ENCODE assay signal across 13 cellular contexts in genomic region chr15:101348643-101349496, GRCh38. TPM values are rescaled to one million over a fixed set of nuclear protein-coding genes. Genes with fewer than 3 reads are reported as not detected.
DNase-seq lines count a peak whose midpoint lies in the region; ATAC-seq and TF ChIP-seq lines count a peak whose summit lies in the region.
"Had no signal": no experiment of that assay in that cellular context is flagged by ENCODE, and none has a peak within 500 bp of the region (broad histone marks: within the 10 kb centered on the region; RNA-seq: fewer than 3 reads in every experiment).

No MANE protein-coding gene starts in this region.

- H3K4me3 Mint-ChIP-seq in endodermal cell (no peak overlapping the region), type B pancreatic cell (no peak overlapping the region)
- no peak overlapping the region for H3K4me3 Mint-ChIP-seq in activated T-cell treated with anti-CD3 and anti-CD28 coated beads, Interleukin-2, amount 50 U/mL, for 24 hours
- H3K4me3 Mint-ChIP-seq in stimulated activated memory B cell treated with anti-CD40 and anti-IgM and Interleukin-4, amounts not matched to agents 10 μg/mL and 1 μg/mL and 100 μg/mL, for 72 hours: no peak overlapping the region
- H3K4me3 Mint-ChIP-seq: dendritic cell treated with granulocyte-macrophage colony-stimulating factor and Interleukin-4, amounts not matched to agents 40 ng/mL and 50 ng/mL, for 4 days; H9; naive thymus-derived CD4-positive, alpha-beta T cell had no signal

- H3K27me3 Mint-ChIP-seq in endodermal cell (ENCODE audit: insufficient read depth): peaks cover 2% of the 10 kb centered on the region
- H3K27me3 Mint-ChIP-seq in type B pancreatic cell: peaks cover 14% of the 10 kb centered on the region
- peaks cover 50% of the 10 kb centered on the region for H3K27me3 Mint-ChIP-seq in activated T-cell treated with anti-CD3 and anti-CD28 coated beads, Interleukin-2, amount 50 U/mL, for 24 hours
- H3K27me3 Mint-ChIP-seq in stimulated activated memory B cell treated with anti-CD40 and anti-IgM and Interleukin-4, amounts not matched to agents 10 μg/mL and 1 μg/mL and 100 μg/mL, for 72 hours: peaks cover 55% of the 10 kb centered on the region

- H3K4me1 Mint-ChIP-seq in endodermal cell (peaks cover 9% of the 10 kb centered on the region), type B pancreatic cell (ENCODE audit: unreplicated experiment) (peaks cover 10% of the 10 kb centered on the region)
- no peaks in the 10 kb centered on the region for H3K4me1 Mint-ChIP-seq in activated T-cell treated with anti-CD3 and anti-CD28 coated beads, Interleukin-2, amount 50 U/mL, for 24 hours (ENCODE audit: low read depth)
- no peaks in the 10 kb centered on the region for H3K4me1 Mint-ChIP-seq in stimulated activated memory B cell treated with anti-CD40 and anti-IgM and Interleukin-4, amounts not matched to agents 10 μg/mL and 1 μg/mL and 100 μg/mL, for 72 hours
- H3K4me1 Mint-ChIP-seq: naive thymus-derived CD4-positive, alpha-beta T cell had no signal

- peaks cover 4% of the 10 kb centered on the region for H3K9me3 Mint-ChIP-seq in endodermal cell
- H3K9me3 Mint-ChIP-seq in type B pancreatic cell: no peaks in the 10 kb centered on the region
- H3K9me3 Mint-ChIP-seq in activated T-cell treated with anti-CD3 and anti-CD28 coated beads, Interleukin-2, amount 50 U/mL, for 24 hours: no peaks in the 10 kb centered on the region
- H3K9me3 Mint-ChIP-seq in stimulated activated memory B cell treated with anti-CD40 and anti-IgM and Interleukin-4, amounts not matched to agents 10 μg/mL and 1 μg/mL and 100 μg/mL, for 72 hours: no peaks in the 10 kb centered on the region
- H3K9me3 Mint-ChIP-seq: dendritic cell treated with granulocyte-macrophage colony-stimulating factor and Interleukin-4, amounts not matched to agents 40 ng/mL and 50 ng/mL, for 4 days; naive thymus-derived CD4-positive, alpha-beta T cell had no signal

- intact Hi-C loops in lower lobe of right lung (cut with DNase I): no loop called here

- DNase-seq in M059J (ENCODE audit: low read depth): peak; percentile 39
- DNase-seq in endodermal cell: peak; percentile 71
- peak; percentile 62 for DNase-seq in lower lobe of right lung
- peak; percentile 48 for DNase-seq in type B pancreatic cell (ENCODE audit: extremely low spot score, unreplicated experiment)
- no peak for DNase-seq in activated T-cell treated with anti-CD3 and anti-CD28 coated beads, Interleukin-2, amount 50 U/mL, for 24 hours
- DNase-seq in GM13976 (ENCODE audit: low spot score): no peak
- DNase-seq: activated CD4-positive, CD25-positive, alpha-beta regulatory T cell treated with anti-CD3 and anti-CD28 coated beads, Interleukin-2, amount 50 U/mL, for 72 hours; H9; naive thymus-derived CD4-positive, alpha-beta T cell; NCI-H1105; NCI-H2227 treated with DMSO at 0.1 percent for 48 hours had no signal

- no peak for TF ChIP-seq CTCF in endodermal cell (conservative IDR thresholded peaks at IDR 0.05)
- no peak for TF ChIP-seq CTCF in lower lobe of right lung (IDR thresholded peaks at IDR 0.05)
- TF ChIP-seq CTCF in type B pancreatic cell (conservative IDR thresholded peaks at IDR 0.05): no peak
- no peak for TF ChIP-seq CTCF in GM13976 (IDR thresholded peaks at IDR 0.05; ENCODE audit: borderline replicate concordance, control extremely low read depth, extremely low read depth, insufficient read depth, missing control alignments)

- H3K9me3 ChIP-seq in endodermal cell (ENCODE audit: control insufficient read depth, low read length) (no peaks in the 10 kb centered on the region), lower lobe of right lung (no peaks in the 10 kb centered on the region)

- H3K4me1 ChIP-seq in endodermal cell (ENCODE audit: control insufficient read depth, insufficient read depth, low read length) (no peaks in the 10 kb centered on the region), lower lobe of right lung (peaks cover 8% of the 10 kb centered on the region)

- no peak overlapping the region for H3K27ac Mint-ChIP-seq in endodermal cell
- H3K27ac Mint-ChIP-seq in type B pancreatic cell: no peak overlapping the region
- no peak overlapping the region for H3K27ac Mint-ChIP-seq in activated T-cell treated with anti-CD3 and anti-CD28 coated beads, Interleukin-2, amount 50 U/mL, for 24 hours
- H3K27ac Mint-ChIP-seq in stimulated activated memory B cell treated with anti-CD40 and anti-IgM and Interleukin-4, amounts not matched to agents 10 μg/mL and 1 μg/mL and 100 μg/mL, for 72 hours: no peak overlapping the region
- H3K27ac Mint-ChIP-seq: dendritic cell treated with granulocyte-macrophage colony-stimulating factor and Interleukin-4, amounts not matched to agents 40 ng/mL and 50 ng/mL, for 4 days; H9; naive thymus-derived CD4-positive, alpha-beta T cell had no signal

- no peak overlapping the region for H3K4me3 ChIP-seq in endodermal cell (ENCODE audit: low read length)
- no peak overlapping the region for H3K4me3 ChIP-seq in lower lobe of right lung

- H3K27me3 ChIP-seq in endodermal cell (ENCODE audit: control insufficient read depth, insufficient read depth, low read length, poor library complexity, severe bottlenecking) (no peaks in the 10 kb centered on the region), lower lobe of right lung (ENCODE audit: low read depth) (no peaks in the 10 kb centered on the region)

- ATAC-seq in lower lobe of right lung: peak; percentile 85 to 88
- ATAC-seq in stimulated activated memory B cell treated with anti-CD40 and anti-IgM and Interleukin-4, amounts not matched to agents 10 μg/mL and 1 μg/mL and 100 μg/mL, for 72 hours: no peak
- ATAC-seq: naive thymus-derived CD4-positive, alpha-beta T cell had no signal

- in situ Hi-C loops in GM13976 (cut with MboI; ENCODE audit: low sequenced_read_pairs, unreplicated experiment): no loop called here

- H3K27ac ChIP-seq in endodermal cell (ENCODE audit: low read depth, low read length) (no peak overlapping the region), lower lobe of right lung (no peak overlapping the region)

- WGBS in endodermal cell (ENCODE audit: insufficient coverage in 1 of 2, insufficient read length in 1 of 2), 2 experiments: 87 to 88% methylated on average over 16 of the region's 16 CpGs

- no peak overlapping the region for H3K9ac ChIP-seq in endodermal cell (ENCODE audit: extremely low read depth, low read length, poor library complexity, severe bottlenecking)

- no peaks in the 10 kb centered on the region for H3K36me3 ChIP-seq in endodermal cell (ENCODE audit: control insufficient read depth, insufficient read depth, low read length)
- H3K36me3 ChIP-seq in lower lobe of right lung: no peaks in the 10 kb centered on the region

- H3K36me3 Mint-ChIP-seq in endodermal cell (ENCODE audit: low read depth): peaks cover 1% of the 10 kb centered on the region
- H3K36me3 Mint-ChIP-seq in type B pancreatic cell: no peaks in the 10 kb centered on the region
- H3K36me3 Mint-ChIP-seq in activated T-cell treated with anti-CD3 and anti-CD28 coated beads, Interleukin-2, amount 50 U/mL, for 24 hours (ENCODE audit: low read depth): no peaks in the 10 kb centered on the region
- no peaks in the 10 kb centered on the region for H3K36me3 Mint-ChIP-seq in stimulated activated memory B cell treated with anti-CD40 and anti-IgM and Interleukin-4, amounts not matched to agents 10 μg/mL and 1 μg/mL and 100 μg/mL, for 72 hours
- H3K36me3 Mint-ChIP-seq: naive thymus-derived CD4-positive, alpha-beta T cell had no signal

RNA-seq across cellular contexts. Expression of gene SNRPA1, which starts 53.8 kb away (rescaled TPM):
- total RNA-seq in M059J (2014; rRNA removed; shearing (Covaris generic)): 27.6 and 32.6 TPM in 2 replicates
- 100 to 1,000 TPM; 111 to 140 TPM for total RNA-seq in endodermal cell
- polyA plus RNA-seq in endodermal cell (2013, experiment 1 of 2): 123 TPM
- 111 TPM for polyA plus RNA-seq in endodermal cell (2013, experiment 2 of 2)
- 35.4 TPM for total RNA-seq in lower lobe of right lung
- 72.6 and 80.3 TPM in 2 replicates for total RNA-seq in type B pancreatic cell (ENCODE audit: low replicate concordance)

Comparison
In these comparisons a context has a peak if more than half of its experiments do, and no peak if none do; other contexts are left out.
1. DNase-seq: peak in M059J (single experiment), endodermal cell (single experiment), lower lobe of right lung (single experiment) and type B pancreatic cell (single experiment); none in activated T-cell treated with anti-CD3 and anti-CD28 coated beads, Interleukin-2, amount 50 U/mL, for 24 hours (single experiment) and GM13976 (single experiment).